In the genomic region with DNA sequence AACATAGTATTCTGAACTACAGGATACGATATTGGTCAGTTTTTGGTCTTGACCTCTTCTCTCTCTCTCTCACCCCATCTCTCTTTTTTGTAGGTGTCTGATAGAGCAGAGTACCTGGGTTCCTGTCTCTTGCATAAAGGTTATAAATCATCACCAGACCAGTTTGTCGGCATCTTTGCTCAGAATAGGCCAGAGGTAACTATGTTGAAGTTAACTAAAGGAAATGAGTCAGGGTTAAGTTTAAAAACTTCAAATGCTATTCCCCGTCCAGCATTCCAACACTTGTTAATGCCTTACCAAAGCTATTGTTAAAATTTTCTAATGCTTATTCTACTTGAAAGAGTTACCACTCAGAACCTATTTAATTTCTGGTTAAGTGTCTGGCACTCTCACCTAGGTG, we compare ENCODE assay signal across 23 cellular contexts. TPM values are rescaled to one million over a fixed set of nuclear protein-coding genes. Genes with fewer than 3 reads are reported as not detected.
A peak's percentile ranks its signal among the peaks of the same experiment; 100 is the strongest.
DNase-seq lines count a peak whose midpoint lies in the region; ATAC-seq and TF ChIP-seq lines count a peak whose summit lies in the region.
"Had no signal": no experiment of that assay in that cellular context is flagged by ENCODE, and none has a peak within 500 bp of the region (broad histone marks: within the 10 kb centered on the region; RNA-seq: fewer than 3 reads in every experiment).

No MANE protein-coding gene starts in this region.

- TF ChIP-seq CTCF in colonic mucosa (IDR thresholded peaks at IDR 0.05) (no peak), left lung (IDR thresholded peaks at IDR 0.05) (no peak), natural killer cell (IDR thresholded peaks at IDR 0.05) (no peak)

- peaks cover 4 to 5% of the 10 kb centered on the region in 2 donors for H3K4me1 Mint-ChIP-seq in natural killer cell

- no peaks in the 10 kb centered on the region for H3K9me3 ChIP-seq in colonic mucosa
- H3K9me3 ChIP-seq in left lung: no peaks in the 10 kb centered on the region
- H3K9me3 ChIP-seq: gastrocnemius medialis, psoas muscle, SJCRH30, spleen, uterus had no signal

- H3K4me3 ChIP-seq in colonic mucosa (no peak overlapping the region), left lung (no peak overlapping the region)
- H3K4me3 ChIP-seq: coronary artery, gastrocnemius medialis, psoas muscle, SJCRH30, spleen, uterus had no signal

- H3K9me3 Mint-ChIP-seq in natural killer cell: no peaks in the 10 kb centered on the region
- H3K9me3 Mint-ChIP-seq: activated naive CD8-positive, alpha-beta T cell treated with anti-CD3 and anti-CD28 coated beads for 36 hours; activated T-cell treated with anti-CD3 and anti-CD28 coated beads, Interleukin-2, amount 50 U/mL, for 4 hours had no signal

- H3K27me3 ChIP-seq in colonic mucosa: no peaks in the 10 kb centered on the region
- no peaks in the 10 kb centered on the region for H3K27me3 ChIP-seq in left lung
- H3K27me3 ChIP-seq: gastrocnemius medialis, spleen, uterus had no signal

- peaks cover 1% of the 10 kb centered on the region for H3K36me3 ChIP-seq in colonic mucosa
- peaks cover 0 to 94% of the 10 kb centered on the region in 2 donors for H3K36me3 ChIP-seq in left lung
- H3K36me3 ChIP-seq: gastrocnemius medialis, SJCRH30, uterus had no signal

- peak; percentile 74 for ATAC-seq in left lung
- no peak for ATAC-seq in GM19463 (IDR thresholded peaks at IDR 0.05; ENCODE audit: unreplicated experiment)
- no peak for ATAC-seq in natural killer cell
- ATAC-seq in GM21390 (IDR thresholded peaks at IDR 0.05; ENCODE audit: unreplicated experiment): no peak
- ATAC-seq: activated T-cell treated with anti-CD3 and anti-CD28 coated beads, Interleukin-2, amount 50 U/mL, for 4 hours; gastrocnemius medialis; psoas muscle; T-helper 17 cell had no signal

- peaks cover 5% of the 10 kb centered on the region for H3K4me1 ChIP-seq in colonic mucosa
- no peaks in the 10 kb centered on the region for H3K4me1 ChIP-seq in left lung
- H3K4me1 ChIP-seq: gastrocnemius medialis, psoas muscle, SJCRH30, spleen, uterus had no signal

- H3K27ac Mint-ChIP-seq in natural killer cell: no peak overlapping the region
- H3K27ac Mint-ChIP-seq: activated naive CD8-positive, alpha-beta T cell treated with anti-CD3 and anti-CD28 coated beads for 36 hours; T-helper 17 cell had no signal

- peak overlapping the region; percentile 82 for H3K27ac ChIP-seq in colonic mucosa
- H3K27ac ChIP-seq in left lung: no peak overlapping the region
- H3K27ac ChIP-seq: coronary artery, gastrocnemius medialis, psoas muscle, SJCRH30, spleen, uterus, VCaP had no signal

- H3K4me3 Mint-ChIP-seq in natural killer cell: no peak overlapping the region
- H3K4me3 Mint-ChIP-seq: activated naive CD8-positive, alpha-beta T cell treated with anti-CD3 and anti-CD28 coated beads for 36 hours; activated T-cell treated with anti-CD3 and anti-CD28 coated beads, Interleukin-2, amount 50 U/mL, for 4 hours; T-helper 17 cell had no signal

- H3K9ac ChIP-seq in colonic mucosa (ENCODE audit: low read depth in 2 of 2, low read length in 2 of 2): no peak overlapping the region

- intact Hi-C loops in colonic mucosa (cut with DNase I): no loop called here
- intact Hi-C loops in left lung (cut with DNase I): no loop called here
- intact Hi-C loops in natural killer cell (cut with micrococcal nuclease): no loop called here

- H3K36me3 Mint-ChIP-seq in natural killer cell: peaks cover 30% of the 10 kb centered on the region

- DNase-seq in ACHN: peak; percentile 45
- DNase-seq in HT-29 (ENCODE audit: low spot score): peak; percentile 88
- no peak for DNase-seq in colonic mucosa
- DNase-seq in left lung: no peak
- DNase-seq in natural killer cell: no peak
- no peak for DNase-seq in activated CD4-positive, alpha-beta T cell treated with anti-CD3 and anti-CD28 coated beads for 48 hours
- DNase-seq: activated CD4-positive, alpha-beta T cell treated with anti-CD3 and anti-CD28 coated beads, Interleukin-2, amount 50 U/mL, for 4 hours; activated naive CD8-positive, alpha-beta T cell treated with anti-CD3 and anti-CD28 coated beads for 36 hours; activated T-cell treated with anti-CD3 and anti-CD28 coated beads, Interleukin-2, amount 50 U/mL, for 4 hours; DMS153; gastrocnemius medialis; NCI-H1436 treated with DMSO at 0.1 percent for 48 hours; NCI-H2171 treated with DMSO at 0.1 percent for 48 hours; psoas muscle; SJCRH30; spleen; stimulated activated CD4-positive, alpha-beta T cell treated with anti-CD3 and anti-CD28 coated beads, Interleukin-4, amount 100 ng/mL, for 4 hours; T-helper 17 cell; uterus had no signal

- in situ Hi-C loops in ACHN (cut with HindIII; ENCODE audit: low pct_ligation_motif_present, low pct_unique_long_range_greater_than_20kb, low sequenced_read_pairs): no loop called here

- no peaks in the 10 kb centered on the region for H3K27me3 Mint-ChIP-seq in natural killer cell (ENCODE audit: low read depth in 2 of 2)
- H3K27me3 Mint-ChIP-seq: activated naive CD8-positive, alpha-beta T cell treated with anti-CD3 and anti-CD28 coated beads for 36 hours; T-helper 17 cell had no signal

RNA-seq across cellular contexts. Expression of a gene that starts 30.7 kb away (rescaled TPM):
- total RNA-seq in HT-29 (2014; rRNA removed; shearing (Covaris generic)): 122 and 133 TPM in 2 replicates
- 100 to 1,000 TPM; 208 to 218 TPM for total RNA-seq in colonic mucosa
- total RNA-seq in left lung: 10 to 100 TPM; 68.0 to 82.5 TPM
- total RNA-seq in natural killer cell: 10 to 100 TPM; 41.7 to 71.2 (median 53.7) TPM

RNA-seq across cellular contexts. Expression of a gene that starts 42.1 kb away (rescaled TPM):
- total RNA-seq in HT-29 (2014; rRNA removed; shearing (Covaris generic)): 23.1 and 25.1 TPM in 2 replicates
- total RNA-seq in colonic mucosa (10 to 100 TPM; 37.9 to 50.7 TPM), left lung (10 to 100 TPM; 36.0 to 36.5 TPM), natural killer cell (10 to 100 TPM; 29.1 to 36.1 (median 30.2) TPM)

RNA-seq across cellular contexts. Expression of a gene that starts 42.4 kb away (rescaled TPM):
- 24.8 and 30.5 TPM in 2 replicates for total RNA-seq in HT-29 (2014; rRNA removed; shearing (Covaris generic))
- total RNA-seq in colonic mucosa (10 to 100 TPM; 34.1 to 38.6 TPM), left lung (10 to 100 TPM; 28.5 to 39.0 TPM), natural killer cell (10 to 100 TPM; 62.6 to 77.6 (median 68.2) TPM)

Comparison
In these comparisons a context has a peak if more than half of its experiments do, and no peak if none do; other contexts are left out.
1. DNase-seq: peak in ACHN (single experiment) and HT-29 (single experiment); none in colonic mucosa (single experiment), left lung (0 of 2), natural killer cell (single experiment) and activated CD4-positive, alpha-beta T cell treated with anti-CD3 and anti-CD28 coated beads for 48 hours (single experiment).